8 cellular contexts compared by ENCODE assay signal in genomic region chr1:153880962-153881361, GRCh38. TPM values are rescaled to one million over a fixed set of nuclear protein-coding genes. Genes with fewer than 3 reads are reported as not detected.
DNase-seq lines count a peak whose midpoint lies in the region; ATAC-seq, FAIRE-seq and TF ChIP-seq lines count a peak whose summit lies in the region.

No MANE protein-coding gene starts in this region.

- H3K36me3 ChIP-seq in bronchial epithelial cell (ENCODE audit: control insufficient read depth, insufficient read depth, low read length): no peaks in the 10 kb centered on the region

- no peaks in the 10 kb centered on the region for H3K27me3 ChIP-seq in bronchial epithelial cell (ENCODE audit: control insufficient read depth, insufficient read depth, low read length)

- no peak overlapping the region for H3K4me3 ChIP-seq in bronchial epithelial cell (ENCODE audit: low read depth, low read length)

- no peak for TF ChIP-seq CTCF in bronchial epithelial cell (IDR thresholded peaks at IDR 0.05; ENCODE audit: insufficient read depth, low read length, severe bottlenecking)

- DNase-seq in activated gamma-delta T cell treated with Interleukin-2 at 50 U/mL for 16 hours (peak; percentile 21), activated gamma-delta T cell (lab: John Stamatoyannopoulos, UW) (no peak), bronchial epithelial cell (ENCODE audit: low read depth) (peak; percentile 89), kidney tubule cell (ENCODE audit: low spot score) (peak; percentile 97)
- DNase-seq in stimulated activated CD4-positive, alpha-beta T cell treated with anti-CD3 and anti-CD28 coated beads, Interleukin-15, amount 100 ng/mL, for 24 hours: peak; percentile 37

- no peak for ATAC-seq in HG03095 (IDR thresholded peaks at IDR 0.05; ENCODE audit: unreplicated experiment)
- ATAC-seq in HG03432 (IDR thresholded peaks at IDR 0.05; ENCODE audit: unreplicated experiment): no peak

- FAIRE-seq in bronchial epithelial cell (lab: Jason Lieb, UNC): no peak

TF ChIP-seq in PFSK-1, 5 proteins besides CTCF, POLR2A, EP300 and RAD21:
- TF ChIP-seq REST (IDR thresholded peaks at IDR 0.05; ENCODE audit: insufficient read depth in 1 of 2, low read depth in 2 of 2, low read length in 2 of 2): no peak
- peak; percentile 91 for TF ChIP-seq FOXP2 (optimal IDR thresholded peaks at IDR 0.05; ENCODE audit: borderline replicate concordance, extremely low read depth, extremely low read length, insufficient read depth)
- peak; percentile 64 for TF ChIP-seq POLR2AphosphoS5 (IDR thresholded peaks at IDR 0.05; ENCODE audit: low read depth, low read length)
- peak; percentile 40; the same call in 1 of the 2 replicates for TF ChIP-seq TAF1 (IDR thresholded peaks at IDR 0.05; ENCODE audit: borderline replicate concordance, insufficient read depth, low read length)
- TF ChIP-seq SIN3A (IDR thresholded peaks at IDR 0.05; ENCODE audit: borderline replicate concordance, insufficient read depth, low read length): peak; percentile 99
TF ChIP-seq in PFSK-1: peak in this region for 4.

RNA-seq across cellular contexts. Expression of gene GATAD2B, which starts 41.8 kb away (rescaled TPM):
- 15.5 TPM for polyA plus RNA-seq in PFSK-1 (2012; ENCODE audit: insufficient read length, low read depth)
- 1.8 and 3.7 TPM in 2 replicates for total RNA-seq in bronchial epithelial cell
